19 cellular contexts compared by ENCODE assay signal in the genomic region with DNA sequence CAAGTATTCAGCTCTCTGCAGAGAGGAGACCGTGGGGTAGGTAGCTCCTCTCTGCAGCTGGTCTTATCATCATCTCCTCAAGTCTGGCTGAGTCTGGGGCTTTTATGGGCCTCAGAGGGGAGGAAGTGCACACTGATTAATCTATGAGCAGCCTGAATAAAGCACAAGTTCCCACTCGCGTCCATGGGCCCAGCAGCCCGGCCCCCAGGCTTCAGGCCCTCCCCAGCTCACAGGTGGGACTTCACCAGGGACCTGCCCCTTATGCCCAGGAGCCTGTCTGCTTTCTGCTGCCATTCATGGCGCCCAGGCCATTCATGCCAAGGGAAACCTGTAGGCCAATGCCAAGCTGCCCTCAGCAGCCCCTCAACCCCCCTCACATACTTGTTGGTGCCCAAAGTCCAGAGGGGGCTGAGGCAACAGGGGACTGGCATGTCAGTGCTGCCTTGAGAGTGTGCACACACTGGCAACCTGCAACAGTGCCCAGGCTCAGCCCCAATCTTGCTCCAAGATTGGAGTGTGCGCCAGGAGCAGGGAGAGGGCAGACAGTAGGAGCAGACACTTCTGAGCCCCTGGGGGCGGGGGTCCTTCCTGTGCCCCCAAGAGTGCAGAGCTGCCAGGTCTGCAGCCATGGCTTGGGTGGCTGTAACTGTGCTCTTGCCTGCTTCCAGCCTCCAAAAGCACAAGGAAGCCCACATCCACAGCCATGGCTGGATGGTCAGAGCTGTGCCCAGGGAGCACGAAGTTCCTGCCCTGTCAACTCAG.
DNase-seq lines count a peak whose midpoint lies in the region; ATAC-seq, FAIRE-seq and TF ChIP-seq lines count a peak whose summit lies in the region.
"Had no signal": no experiment of that assay in that cellular context is flagged by ENCODE, and none has a peak within 500 bp of the region (broad histone marks: within the 10 kb centered on the region; RNA-seq: fewer than 3 reads in every experiment).

No MANE protein-coding gene starts in this region.

- no peak overlapping the region for H3K27ac ChIP-seq in HEK293 (ENCODE audit: extremely low read depth, low read depth, low read length)
- no peak overlapping the region for H3K27ac ChIP-seq in kidney (ENCODE audit: low read depth in 2 of 2, low read length in 2 of 2)
- H3K27ac ChIP-seq: KMS-11, PC-9, RWPE1, SJSA1 had no signal

- H3K9me3 ChIP-seq in HEK293 (ENCODE audit: control insufficient read depth, insufficient read depth, low read depth, low read length): no peaks in the 10 kb centered on the region
- no peaks in the 10 kb centered on the region for H3K9me3 ChIP-seq in kidney (ENCODE audit: control insufficient read depth in 1 of 2, low read length in 2 of 2)
- H3K9me3 ChIP-seq: SJSA1 had no signal

- H3K4me1 Mint-ChIP-seq in activated naive CD8-positive, alpha-beta T cell treated with anti-CD3 and anti-CD28 coated beads, Interleukin-2, amount 50 U/mL, for 24 hours: no peaks in the 10 kb centered on the region
- no peaks in the 10 kb centered on the region for H3K4me1 Mint-ChIP-seq in activated naive CD8-positive, alpha-beta T cell treated with anti-CD3 and anti-CD28 coated beads for 36 hours
- H3K4me1 Mint-ChIP-seq in stimulated activated memory B cell treated with anti-CD40 and anti-IgM and Interleukin-4, amounts not matched to agents 10 μg/mL and 1 μg/mL and 100 μg/mL, for 72 hours: no peaks in the 10 kb centered on the region

- CTCF ChIA-PET in HEK293 (lab: Yijun Ruan, JAX): interaction anchor here (0.6 kb wide), 1 partner anchor 785 kb away, joined by 3 read pairs; no protein-coding TSS in a partner anchor

- H3K27me3 Mint-ChIP-seq in activated naive CD8-positive, alpha-beta T cell treated with anti-CD3 and anti-CD28 coated beads, Interleukin-2, amount 50 U/mL, for 24 hours: no peaks in the 10 kb centered on the region
- no peaks in the 10 kb centered on the region for H3K27me3 Mint-ChIP-seq in activated naive CD8-positive, alpha-beta T cell treated with anti-CD3 and anti-CD28 coated beads for 36 hours
- no peaks in the 10 kb centered on the region for H3K27me3 Mint-ChIP-seq in stimulated activated memory B cell treated with anti-CD40 and anti-IgM and Interleukin-4, amounts not matched to agents 10 μg/mL and 1 μg/mL and 100 μg/mL, for 72 hours

- no peak overlapping the region for H3K4me3 Mint-ChIP-seq in activated naive CD8-positive, alpha-beta T cell treated with anti-CD3 and anti-CD28 coated beads, Interleukin-2, amount 50 U/mL, for 24 hours
- no peak overlapping the region for H3K4me3 Mint-ChIP-seq in activated naive CD8-positive, alpha-beta T cell treated with anti-CD3 and anti-CD28 coated beads for 36 hours
- no peak overlapping the region for H3K4me3 Mint-ChIP-seq in stimulated activated memory B cell treated with anti-CD40 and anti-IgM and Interleukin-4, amounts not matched to agents 10 μg/mL and 1 μg/mL and 100 μg/mL, for 72 hours
- H3K4me3 Mint-ChIP-seq: CD8-positive, alpha-beta T cell had no signal

- POLR2A ChIA-PET in HEK293 (lab: Yijun Ruan, JAX): no interaction called here

- ATAC-seq in activated naive CD8-positive, alpha-beta T cell treated with anti-CD3 and anti-CD28 coated beads, Interleukin-2, amount 50 U/mL, for 24 hours: peak; percentile 28
- ATAC-seq in stimulated activated memory B cell treated with anti-CD40 and anti-IgM and Interleukin-4, amounts not matched to agents 10 μg/mL and 1 μg/mL and 100 μg/mL, for 72 hours: peak; percentile 45
- ATAC-seq: CD8-positive, alpha-beta T cell had no signal

- H3K9ac ChIP-seq in kidney (ENCODE audit: low read length in 2 of 2): no peak overlapping the region
- H3K9ac ChIP-seq: KMS-11 had no signal

- intact Hi-C loops in kidney (cut with DNase I): no loop called here

- H3K36me3 ChIP-seq in HEK293 (ENCODE audit: control insufficient read depth in 2 of 2, insufficient read depth in 1 of 2, low read length in 2 of 2): no peaks in the 10 kb centered on the region
- no peaks in the 10 kb centered on the region for H3K36me3 ChIP-seq in kidney (ENCODE audit: control insufficient read depth in 1 of 2, insufficient read depth in 2 of 2, low read length in 2 of 2)
- H3K36me3 ChIP-seq: SJSA1 had no signal

- FAIRE-seq in kidney (lab: Jason Lieb, UNC): no peak
- FAIRE-seq: A204.1 had no signal

- peaks cover 10% of the 10 kb centered on the region for H3K9me3 Mint-ChIP-seq in activated naive CD8-positive, alpha-beta T cell treated with anti-CD3 and anti-CD28 coated beads, Interleukin-2, amount 50 U/mL, for 24 hours
- no peaks in the 10 kb centered on the region for H3K9me3 Mint-ChIP-seq in activated naive CD8-positive, alpha-beta T cell treated with anti-CD3 and anti-CD28 coated beads for 36 hours
- peaks cover 2% of the 10 kb centered on the region for H3K9me3 Mint-ChIP-seq in stimulated activated memory B cell treated with anti-CD40 and anti-IgM and Interleukin-4, amounts not matched to agents 10 μg/mL and 1 μg/mL and 100 μg/mL, for 72 hours
- H3K9me3 Mint-ChIP-seq: CD8-positive, alpha-beta T cell had no signal

- H3K4me3 ChIP-seq in HEK293 (ENCODE audit: low read depth, low read length) (no peak overlapping the region), kidney (ENCODE audit: low read length in 2 of 2) (no peak overlapping the region)
- H3K4me3 ChIP-seq: PC-9, SJSA1 had no signal

- no peak for TF ChIP-seq CTCF in HEK293 (tag by site-specific recombination; IDR thresholded peaks at IDR 0.05)
- no peak for TF ChIP-seq CTCF in kidney (IDR thresholded peaks at IDR 0.05; ENCODE audit: borderline replicate concordance, extremely low read depth, insufficient read depth)

- H3K4me1 ChIP-seq in HEK293 (ENCODE audit: control insufficient read depth, insufficient read depth, low read length) (no peaks in the 10 kb centered on the region), kidney (ENCODE audit: control insufficient read depth in 1 of 2, insufficient read depth in 1 of 2, low read depth in 1 of 2, low read length in 2 of 2) (no peaks in the 10 kb centered on the region)
- H3K4me1 ChIP-seq: SJSA1 had no signal

- H3K36me3 Mint-ChIP-seq in activated naive CD8-positive, alpha-beta T cell treated with anti-CD3 and anti-CD28 coated beads, Interleukin-2, amount 50 U/mL, for 24 hours (ENCODE audit: low read depth): no peaks in the 10 kb centered on the region
- no peaks in the 10 kb centered on the region for H3K36me3 Mint-ChIP-seq in activated naive CD8-positive, alpha-beta T cell treated with anti-CD3 and anti-CD28 coated beads for 36 hours
- H3K36me3 Mint-ChIP-seq in stimulated activated memory B cell treated with anti-CD40 and anti-IgM and Interleukin-4, amounts not matched to agents 10 μg/mL and 1 μg/mL and 100 μg/mL, for 72 hours: no peaks in the 10 kb centered on the region
- H3K36me3 Mint-ChIP-seq: CD8-positive, alpha-beta T cell had no signal

- H3K27ac Mint-ChIP-seq in activated naive CD8-positive, alpha-beta T cell treated with anti-CD3 and anti-CD28 coated beads, Interleukin-2, amount 50 U/mL, for 24 hours: no peak overlapping the region
- no peak overlapping the region for H3K27ac Mint-ChIP-seq in activated naive CD8-positive, alpha-beta T cell treated with anti-CD3 and anti-CD28 coated beads for 36 hours
- H3K27ac Mint-ChIP-seq in stimulated activated memory B cell treated with anti-CD40 and anti-IgM and Interleukin-4, amounts not matched to agents 10 μg/mL and 1 μg/mL and 100 μg/mL, for 72 hours: no peak overlapping the region
- H3K27ac Mint-ChIP-seq: CD8-positive, alpha-beta T cell had no signal

- no peak for DNase-seq in activated naive CD8-positive, alpha-beta T cell treated with anti-CD3 and anti-CD28 coated beads, Interleukin-2, amount 50 U/mL, for 24 hours
- no peak for DNase-seq in activated naive CD8-positive, alpha-beta T cell treated with anti-CD3 and anti-CD28 coated beads for 36 hours
- peak; percentile 51 for DNase-seq in kidney
- no peak for DNase-seq in retina
- no peak for DNase-seq in GDM1 (lab: John Stamatoyannopoulos, UW)
- no peak for DNase-seq in NCI-H1694 treated with DMSO at 0.1 percent for 48 hours (lab: John Stamatoyannopoulos, UW)
- DNase-seq: DMS79 treated with DMSO at 0.1 percent for 48 hours, MV-4-11, NCI-H1417 treated with DMSO at 0.1 percent for 48 hours, NCI-H1930, NCI-H82, PC-9 had no signal

TF ChIP-seq in HEK293, 187 proteins besides CTCF, POLR2A, EP300 and RAD21:
- TF ChIP-seq TRIM28 (IDR thresholded peaks at IDR 0.05; ENCODE audit: borderline replicate concordance, low read length) (peak; percentile 45; the same call in 1 of the 2 replicates), ZNF112 (tag by site-specific recombination; IDR thresholded peaks at IDR 0.05) (no peak), SETDB1 (IDR thresholded peaks at IDR 0.05; ENCODE audit: insufficient read length, low read length) (peak; percentile 18)
- TF ChIP-seq, protein P1, sequence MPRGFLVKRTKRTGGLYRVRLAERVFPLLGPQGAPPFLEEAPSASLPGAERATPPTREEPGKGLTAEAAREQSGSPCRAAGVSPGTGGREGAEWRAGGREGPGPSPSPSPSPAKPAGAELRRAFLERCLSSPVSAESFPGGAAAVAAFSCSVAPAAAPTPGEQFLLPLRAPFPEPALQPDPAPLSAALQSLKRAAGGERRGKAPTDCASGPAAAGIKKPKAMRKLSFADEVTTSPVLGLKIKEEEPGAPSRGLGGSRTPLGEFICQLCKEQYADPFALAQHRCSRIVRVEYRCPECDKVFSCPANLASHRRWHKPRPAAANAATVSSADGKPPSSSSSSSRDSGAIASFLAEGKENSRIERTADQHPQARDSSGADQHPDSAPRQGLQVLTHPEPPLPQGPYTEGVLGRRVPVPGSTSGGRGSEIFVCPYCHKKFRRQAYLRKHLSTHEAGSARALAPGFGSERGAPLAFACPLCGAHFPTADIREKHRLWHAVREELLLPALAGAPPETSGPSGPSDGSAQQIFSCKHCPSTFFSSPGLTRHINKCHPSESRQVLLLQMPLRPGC (tag by site-specific recombination; IDR thresholded peaks at IDR 0.05): no peak
